ENCODE assay signal across 11 cellular contexts in genomic region chr2:41543726-41544125, GRCh38.
"Had no signal": no experiment of that assay in that cellular context is flagged by ENCODE, and none has a peak within 500 bp of the region (broad histone marks: within the 10 kb centered on the region; RNA-seq: fewer than 3 reads in every experiment).

No MANE protein-coding gene starts in this region.

- H3K36me3 ChIP-seq: HAP-1 had no signal

- H3K4me1 ChIP-seq: HAP-1 had no signal

- H3K27ac ChIP-seq: GM23248 had no signal

- H3K9me3 ChIP-seq: HAP-1 had no signal

- FAIRE-seq: H1, H54 had no signal

- DNase-seq: GM23248, GOT3, H7, H9, HCEC 1CT, HFFc6 had no signal

- H3K9ac ChIP-seq: GM23248 had no signal

- ATAC-seq: GM23338, HCT116 had no signal

- H2AFZ ChIP-seq: GM23248, GM23338 had no signal

- H3K4me3 ChIP-seq: GM23248, GM23338, HAP-1 had no signal

- H3K4me2 ChIP-seq: GM23338 had no signal
